In the genomic region with DNA sequence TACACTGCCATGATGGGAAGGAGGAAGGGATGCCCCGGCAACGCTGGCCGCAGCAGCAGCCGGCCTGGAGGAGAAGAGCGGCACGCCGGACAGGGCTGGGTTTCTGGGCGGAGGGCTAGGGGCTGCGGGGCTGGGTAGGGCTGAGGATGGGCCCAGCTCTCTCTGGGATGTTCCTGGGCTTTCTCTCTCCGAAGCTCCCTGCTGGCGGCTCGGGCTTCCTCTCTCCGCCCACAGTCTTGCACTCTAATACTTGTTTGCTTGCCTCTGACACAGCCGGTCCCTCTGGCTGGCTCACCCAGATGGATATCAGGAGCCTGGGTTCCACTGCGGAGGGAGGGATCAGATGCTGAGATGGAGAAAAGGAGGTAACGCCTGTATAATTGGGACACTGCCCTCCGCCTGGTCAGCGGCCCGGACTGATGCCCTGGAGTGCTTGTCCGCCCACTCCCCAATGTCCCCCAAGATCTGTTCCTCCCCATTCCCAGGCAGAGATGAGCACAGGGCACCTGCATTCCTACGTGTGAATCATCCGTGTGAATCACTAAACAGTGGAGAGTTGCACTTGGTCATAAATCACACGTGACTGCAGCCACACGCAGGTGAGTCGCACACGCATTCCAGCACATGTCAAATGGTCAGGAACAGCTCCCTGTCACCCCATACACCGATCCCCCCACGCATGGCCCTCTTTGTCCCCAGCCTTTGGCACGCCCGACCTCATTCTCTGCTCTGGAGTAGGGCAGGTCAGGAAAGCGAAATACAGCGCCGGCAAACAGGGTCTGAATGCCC, we compare ENCODE assay signal across 8 cellular contexts. TPM values are rescaled to one million over a fixed set of nuclear protein-coding genes. Genes with fewer than 3 reads are reported as not detected.
DNase-seq lines count a peak whose midpoint lies in the region; ATAC-seq lines count a peak whose summit lies in the region.

Gene ALOXE3, minus strand, starts transcription at position 535 of the 789 bp plus-strand sequence. Its CDS starts 524 bp downstream, at position 11.

- peak within 1 kb of the TSS; percentile 89 for H3K27ac Mint-ChIP-seq in activated naive CD8-positive, alpha-beta T cell treated with anti-CD3 and anti-CD28 coated beads, Interleukin-2, amount 10 ng/mL, durations not matched to agents 7 days and 5 days

- H3K9me3 ChIP-seq in KOPT-K1 (ENCODE audit: insufficient read depth, low read length, poor library complexity, severe bottlenecking), result no peaks in the 10 kb centered on the region

- H3K36me3 Mint-ChIP-seq in activated naive CD8-positive, alpha-beta T cell treated with anti-CD3 and anti-CD28 coated beads, Interleukin-2, amount 10 ng/mL, durations not matched to agents 7 days and 5 days, result peaks cover 2% of the 10 kb centered on the region

- H3K27ac ChIP-seq in KOPT-K1 (ENCODE audit: low read depth, low read length, poor library complexity, severe bottlenecking) (peak within 1 kb of the TSS; percentile 37), rectal smooth muscle tissue (ENCODE audit: low read depth, low read length) (peak within 1 kb of the TSS; percentile 62)

- DNase-seq in ELR (ENCODE audit: low read depth) (peak; percentile 93), hepatic stellate cell (ENCODE audit: low spot score) (peak; percentile 84), AML-193 (lab: John Stamatoyannopoulos, UW) (no peak)
- peak; percentile 41 for DNase-seq in activated naive CD8-positive, alpha-beta T cell treated with anti-CD3 and anti-CD28 coated beads, Interleukin-2, amount 10 ng/mL, durations not matched to agents 7 days and 5 days

- POLR2A ChIA-PET in activated naive CD8-positive, alpha-beta T cell treated with anti-CD3 and anti-CD28 coated beads, Interleukin-2, amount 10 ng/mL, durations not matched to agents 7 days and 5 days (lab: Charles Lee), result interaction anchor here (1.0 to 2.5 kb wide), 6 partner anchors 7 to 104 kb away, joined by 3 to 14 read pairs (median 6); partner anchors contain the start of genes AURKB and VAMP2

- no peaks in the 10 kb centered on the region for H3K9me3 Mint-ChIP-seq in activated naive CD8-positive, alpha-beta T cell treated with anti-CD3 and anti-CD28 coated beads, Interleukin-2, amount 10 ng/mL, durations not matched to agents 7 days and 5 days

- peaks cover 60% of the 10 kb centered on the region for H3K27me3 Mint-ChIP-seq in activated naive CD8-positive, alpha-beta T cell treated with anti-CD3 and anti-CD28 coated beads, Interleukin-2, amount 10 ng/mL, durations not matched to agents 7 days and 5 days

- no peak for ATAC-seq in activated naive CD8-positive, alpha-beta T cell treated with anti-CD3 and anti-CD28 coated beads, Interleukin-2, amount 10 ng/mL, durations not matched to agents 7 days and 5 days (ENCODE audit: low read depth)
- ATAC-seq in HG03469 (IDR thresholded peaks at IDR 0.05; ENCODE audit: unreplicated experiment) (no peak), GM18909 (IDR thresholded peaks at IDR 0.05; ENCODE audit: poor library complexity, unreplicated experiment) (no peak)

- peaks cover 19% of the 10 kb centered on the region for H3K4me1 ChIP-seq in rectal smooth muscle tissue (ENCODE audit: control insufficient read depth, insufficient read depth, low read length)

- H3K36me3 ChIP-seq in KOPT-K1 (ENCODE audit: insufficient read depth, low read length), result no peaks in the 10 kb centered on the region
- no peaks in the 10 kb centered on the region for H3K36me3 ChIP-seq in rectal smooth muscle tissue (ENCODE audit: control insufficient read depth, insufficient read depth, low read length)

- H3K27me3 ChIP-seq in rectal smooth muscle tissue (ENCODE audit: control insufficient read depth, insufficient read depth, low read length), result peaks cover 27% of the 10 kb centered on the region

- peaks cover 39% of the 10 kb centered on the region for H3K4me1 Mint-ChIP-seq in activated naive CD8-positive, alpha-beta T cell treated with anti-CD3 and anti-CD28 coated beads, Interleukin-2, amount 10 ng/mL, durations not matched to agents 7 days and 5 days

- peak within 1 kb of the TSS; percentile 90 for H3K4me3 Mint-ChIP-seq in activated naive CD8-positive, alpha-beta T cell treated with anti-CD3 and anti-CD28 coated beads, Interleukin-2, amount 10 ng/mL, durations not matched to agents 7 days and 5 days

- peak within 1 kb of the TSS; percentile 85 for H3K4me3 ChIP-seq in rectal smooth muscle tissue (ENCODE audit: low read length)

- H3K9ac ChIP-seq in rectal smooth muscle tissue (ENCODE audit: low read length), result peak within 1 kb of the TSS; percentile 13

RNA-seq across cellular contexts. Expression of gene ALOXE3, which starts in this region (rescaled TPM):
- total RNA-seq in activated naive CD8-positive, alpha-beta T cell treated with anti-CD3 and anti-CD28 coated beads, Interleukin-2, amount 10 ng/mL, durations not matched to agents 7 days and 5 days, result not detected

Comparison
In these comparisons a context has a peak if more than half of its experiments do, and no peak if none do; other contexts are left out.
1. Peak in DNase-seq in activated naive CD8-positive, alpha-beta T cell treated with anti-CD3 and anti-CD28 coated beads, Interleukin-2, amount 10 ng/mL, durations not matched to agents 7 days and 5 days; RNA of the gene not detected or under 1 TPM.
2. DNase-seq: peak in ELR (single experiment) and hepatic stellate cell (single experiment); none in AML-193 (0 of 2).